Comparison of ENCODE assay signal across 1 cellular context in genomic region chr1:179365342-179366092, GRCh38.
TF ChIP-seq lines count a peak whose summit lies in the region.

A gene with protein sequence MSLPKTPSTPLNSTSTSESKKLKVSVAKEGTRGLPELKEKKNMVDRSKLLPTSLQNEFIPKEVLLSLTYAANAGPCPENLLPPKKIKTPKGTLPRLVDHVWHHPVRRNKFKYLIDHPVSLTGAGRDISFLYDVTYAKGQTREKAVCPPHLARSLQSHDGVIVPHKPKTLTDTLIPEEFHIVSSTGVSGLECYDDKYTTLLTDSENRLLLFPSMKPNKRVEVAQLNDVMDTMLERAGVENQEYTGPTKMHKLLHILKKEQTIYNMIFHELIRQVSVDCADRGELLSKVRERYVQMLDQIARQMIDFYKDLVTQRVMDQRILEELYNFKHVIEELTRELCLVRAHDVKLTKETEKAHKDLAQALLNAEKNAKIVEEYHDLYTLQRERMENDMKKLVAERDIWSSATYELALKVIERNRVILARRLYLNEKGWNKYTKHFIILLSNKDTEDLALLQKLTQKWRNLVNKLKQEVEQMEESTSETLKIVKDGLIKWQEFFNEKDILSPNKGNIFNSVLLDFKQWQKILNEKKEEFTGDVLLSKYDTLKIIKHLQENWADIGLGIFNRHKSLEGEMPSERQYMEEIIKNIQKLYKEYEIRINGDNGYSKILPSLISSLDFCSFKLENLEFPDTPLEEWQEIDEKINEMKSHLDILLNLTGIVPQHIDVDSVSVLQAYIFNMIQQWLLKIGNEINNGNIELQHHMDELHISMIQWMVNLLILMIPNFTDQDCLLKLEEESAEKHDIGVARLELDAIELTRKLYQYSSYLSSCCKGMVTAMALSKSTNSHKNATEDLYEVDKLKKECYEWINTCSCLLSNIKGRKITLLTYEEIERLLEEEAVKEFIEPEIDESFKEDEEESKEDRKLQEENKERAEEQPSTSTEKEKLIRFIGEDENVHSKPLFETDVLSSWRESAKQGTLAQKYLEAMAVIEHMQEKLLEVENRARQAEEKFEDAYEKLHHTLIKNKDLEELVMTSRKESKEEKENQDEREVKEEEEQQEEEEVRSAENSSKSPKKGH (plus strand): TSS chr1:179365971. CDS start chr1:179366510, 539 bp downstream.

TF ChIP-seq in HepG2, 621 proteins besides CTCF, POLR2A, EP300 and RAD21 (continued from another document and continues in another):
- TF ChIP-seq, protein P1, sequence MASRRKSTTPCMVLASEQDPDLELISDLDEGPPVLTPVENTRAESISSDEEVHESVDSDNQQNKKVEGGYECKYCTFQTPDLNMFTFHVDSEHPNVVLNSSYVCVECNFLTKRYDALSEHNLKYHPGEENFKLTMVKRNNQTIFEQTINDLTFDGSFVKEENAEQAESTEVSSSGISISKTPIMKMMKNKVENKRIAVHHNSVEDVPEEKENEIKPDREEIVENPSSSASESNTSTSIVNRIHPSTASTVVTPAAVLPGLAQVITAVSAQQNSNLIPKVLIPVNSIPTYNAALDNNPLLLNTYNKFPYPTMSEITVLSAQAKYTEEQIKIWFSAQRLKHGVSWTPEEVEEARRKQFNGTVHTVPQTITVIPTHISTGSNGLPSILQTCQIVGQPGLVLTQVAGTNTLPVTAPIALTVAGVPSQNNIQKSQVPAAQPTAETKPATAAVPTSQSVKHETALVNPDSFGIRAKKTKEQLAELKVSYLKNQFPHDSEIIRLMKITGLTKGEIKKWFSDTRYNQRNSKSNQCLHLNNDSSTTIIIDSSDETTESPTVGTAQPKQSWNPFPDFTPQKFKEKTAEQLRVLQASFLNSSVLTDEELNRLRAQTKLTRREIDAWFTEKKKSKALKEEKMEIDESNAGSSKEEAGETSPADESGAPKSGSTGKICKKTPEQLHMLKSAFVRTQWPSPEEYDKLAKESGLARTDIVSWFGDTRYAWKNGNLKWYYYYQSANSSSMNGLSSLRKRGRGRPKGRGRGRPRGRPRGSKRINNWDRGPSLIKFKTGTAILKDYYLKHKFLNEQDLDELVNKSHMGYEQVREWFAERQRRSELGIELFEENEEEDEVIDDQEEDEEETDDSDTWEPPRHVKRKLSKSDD (CRISPR knock-in tag; IDR thresholded peaks at IDR 0.05; ENCODE audit: low read depth) = peak; percentile 80
- TF ChIP-seq, protein P2, sequence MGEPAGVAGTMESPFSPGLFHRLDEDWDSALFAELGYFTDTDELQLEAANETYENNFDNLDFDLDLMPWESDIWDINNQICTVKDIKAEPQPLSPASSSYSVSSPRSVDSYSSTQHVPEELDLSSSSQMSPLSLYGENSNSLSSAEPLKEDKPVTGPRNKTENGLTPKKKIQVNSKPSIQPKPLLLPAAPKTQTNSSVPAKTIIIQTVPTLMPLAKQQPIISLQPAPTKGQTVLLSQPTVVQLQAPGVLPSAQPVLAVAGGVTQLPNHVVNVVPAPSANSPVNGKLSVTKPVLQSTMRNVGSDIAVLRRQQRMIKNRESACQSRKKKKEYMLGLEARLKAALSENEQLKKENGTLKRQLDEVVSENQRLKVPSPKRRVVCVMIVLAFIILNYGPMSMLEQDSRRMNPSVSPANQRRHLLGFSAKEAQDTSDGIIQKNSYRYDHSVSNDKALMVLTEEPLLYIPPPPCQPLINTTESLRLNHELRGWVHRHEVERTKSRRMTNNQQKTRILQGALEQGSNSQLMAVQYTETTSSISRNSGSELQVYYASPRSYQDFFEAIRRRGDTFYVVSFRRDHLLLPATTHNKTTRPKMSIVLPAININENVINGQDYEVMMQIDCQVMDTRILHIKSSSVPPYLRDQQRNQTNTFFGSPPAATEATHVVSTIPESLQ (CRISPR knock-in tag; conservative IDR thresholded peaks at IDR 0.05) = no peak
- TF ChIP-seq, protein P3, sequence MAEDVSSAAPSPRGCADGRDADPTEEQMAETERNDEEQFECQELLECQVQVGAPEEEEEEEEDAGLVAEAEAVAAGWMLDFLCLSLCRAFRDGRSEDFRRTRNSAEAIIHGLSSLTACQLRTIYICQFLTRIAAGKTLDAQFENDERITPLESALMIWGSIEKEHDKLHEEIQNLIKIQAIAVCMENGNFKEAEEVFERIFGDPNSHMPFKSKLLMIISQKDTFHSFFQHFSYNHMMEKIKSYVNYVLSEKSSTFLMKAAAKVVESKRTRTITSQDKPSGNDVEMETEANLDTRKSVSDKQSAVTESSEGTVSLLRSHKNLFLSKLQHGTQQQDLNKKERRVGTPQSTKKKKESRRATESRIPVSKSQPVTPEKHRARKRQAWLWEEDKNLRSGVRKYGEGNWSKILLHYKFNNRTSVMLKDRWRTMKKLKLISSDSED (CRISPR knock-in tag; IDR thresholded peaks at IDR 0.05) = no peak
- TF ChIP-seq ZSCAN25 (CRISPR knock-in tag; IDR thresholded peaks at IDR 0.05) = no peak
- 0 out of 2 replicates have a peak, but pooled peaks have one; percentile 26 for TF ChIP-seq TIGD3 (CRISPR knock-in tag; IDR thresholded peaks at IDR 0.05; ENCODE audit: borderline replicate concordance)
- TF ChIP-seq, protein P4, sequence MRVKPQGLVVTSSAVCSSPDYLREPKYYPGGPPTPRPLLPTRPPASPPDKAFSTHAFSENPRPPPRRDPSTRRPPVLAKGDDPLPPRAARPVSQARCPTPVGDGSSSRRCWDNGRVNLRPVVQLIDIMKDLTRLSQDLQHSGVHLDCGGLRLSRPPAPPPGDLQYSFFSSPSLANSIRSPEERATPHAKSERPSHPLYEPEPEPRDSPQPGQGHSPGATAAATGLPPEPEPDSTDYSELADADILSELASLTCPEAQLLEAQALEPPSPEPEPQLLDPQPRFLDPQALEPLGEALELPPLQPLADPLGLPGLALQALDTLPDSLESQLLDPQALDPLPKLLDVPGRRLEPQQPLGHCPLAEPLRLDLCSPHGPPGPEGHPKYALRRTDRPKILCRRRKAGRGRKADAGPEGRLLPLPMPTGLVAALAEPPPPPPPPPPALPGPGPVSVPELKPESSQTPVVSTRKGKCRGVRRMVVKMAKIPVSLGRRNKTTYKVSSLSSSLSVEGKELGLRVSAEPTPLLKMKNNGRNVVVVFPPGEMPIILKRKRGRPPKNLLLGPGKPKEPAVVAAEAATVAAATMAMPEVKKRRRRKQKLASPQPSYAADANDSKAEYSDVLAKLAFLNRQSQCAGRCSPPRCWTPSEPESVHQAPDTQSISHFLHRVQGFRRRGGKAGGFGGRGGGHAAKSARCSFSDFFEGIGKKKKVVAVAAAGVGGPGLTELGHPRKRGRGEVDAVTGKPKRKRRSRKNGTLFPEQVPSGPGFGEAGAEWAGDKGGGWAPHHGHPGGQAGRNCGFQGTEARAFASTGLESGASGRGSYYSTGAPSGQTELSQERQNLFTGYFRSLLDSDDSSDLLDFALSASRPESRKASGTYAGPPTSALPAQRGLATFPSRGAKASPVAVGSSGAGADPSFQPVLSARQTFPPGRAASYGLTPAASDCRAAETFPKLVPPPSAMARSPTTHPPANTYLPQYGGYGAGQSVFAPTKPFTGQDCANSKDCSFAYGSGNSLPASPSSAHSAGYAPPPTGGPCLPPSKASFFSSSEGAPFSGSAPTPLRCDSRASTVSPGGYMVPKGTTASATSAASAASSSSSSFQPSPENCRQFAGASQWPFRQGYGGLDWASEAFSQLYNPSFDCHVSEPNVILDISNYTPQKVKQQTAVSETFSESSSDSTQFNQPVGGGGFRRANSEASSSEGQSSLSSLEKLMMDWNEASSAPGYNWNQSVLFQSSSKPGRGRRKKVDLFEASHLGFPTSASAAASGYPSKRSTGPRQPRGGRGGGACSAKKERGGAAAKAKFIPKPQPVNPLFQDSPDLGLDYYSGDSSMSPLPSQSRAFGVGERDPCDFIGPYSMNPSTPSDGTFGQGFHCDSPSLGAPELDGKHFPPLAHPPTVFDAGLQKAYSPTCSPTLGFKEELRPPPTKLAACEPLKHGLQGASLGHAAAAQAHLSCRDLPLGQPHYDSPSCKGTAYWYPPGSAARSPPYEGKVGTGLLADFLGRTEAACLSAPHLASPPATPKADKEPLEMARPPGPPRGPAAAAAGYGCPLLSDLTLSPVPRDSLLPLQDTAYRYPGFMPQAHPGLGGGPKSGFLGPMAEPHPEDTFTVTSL (CRISPR knock-in tag; IDR thresholded peaks at IDR 0.05; ENCODE audit: borderline replicate concordance) = no peak
- no peak for TF ChIP-seq ZNF251 (CRISPR knock-in tag; IDR thresholded peaks at IDR 0.05)
- peak; percentile 48; the same call in 1 of the 2 replicates for TF ChIP-seq KDM5B (CRISPR knock-in tag; IDR thresholded peaks at IDR 0.05; ENCODE audit: borderline replicate concordance)
- peak; percentile 80 for TF ChIP-seq THAP11 (CRISPR knock-in tag; IDR thresholded peaks at IDR 0.05)
- no peak for TF ChIP-seq CENPX (CRISPR knock-in tag; IDR thresholded peaks at IDR 0.05)
- TF ChIP-seq HNF4A (CRISPR knock-in tag; IDR thresholded peaks at IDR 0.05) = 0 out of 2 replicates have a peak, but pooled peaks have one; percentile 10
- 0 out of 2 replicates have a peak, but pooled peaks have one; percentile 27 for TF ChIP-seq ATF7-NPFF (CRISPR knock-in tag; IDR thresholded peaks at IDR 0.05; ENCODE audit: low read depth)
- TF ChIP-seq PLRG1 (conservative IDR thresholded peaks at IDR 0.05) = no peak
- peak; percentile 55; the same call in 1 of the 2 replicates for TF ChIP-seq ZNF280B (CRISPR knock-in tag; IDR thresholded peaks at IDR 0.05; ENCODE audit: borderline replicate concordance)
- TF ChIP-seq ERF (CRISPR knock-in tag; IDR thresholded peaks at IDR 0.05) = peak; percentile 44
- peak; percentile 63; the same call in 1 of the 2 replicates for TF ChIP-seq IRF9 (CRISPR knock-in tag; IDR thresholded peaks at IDR 0.05; ENCODE audit: borderline replicate concordance)
- TF ChIP-seq, protein P5, sequence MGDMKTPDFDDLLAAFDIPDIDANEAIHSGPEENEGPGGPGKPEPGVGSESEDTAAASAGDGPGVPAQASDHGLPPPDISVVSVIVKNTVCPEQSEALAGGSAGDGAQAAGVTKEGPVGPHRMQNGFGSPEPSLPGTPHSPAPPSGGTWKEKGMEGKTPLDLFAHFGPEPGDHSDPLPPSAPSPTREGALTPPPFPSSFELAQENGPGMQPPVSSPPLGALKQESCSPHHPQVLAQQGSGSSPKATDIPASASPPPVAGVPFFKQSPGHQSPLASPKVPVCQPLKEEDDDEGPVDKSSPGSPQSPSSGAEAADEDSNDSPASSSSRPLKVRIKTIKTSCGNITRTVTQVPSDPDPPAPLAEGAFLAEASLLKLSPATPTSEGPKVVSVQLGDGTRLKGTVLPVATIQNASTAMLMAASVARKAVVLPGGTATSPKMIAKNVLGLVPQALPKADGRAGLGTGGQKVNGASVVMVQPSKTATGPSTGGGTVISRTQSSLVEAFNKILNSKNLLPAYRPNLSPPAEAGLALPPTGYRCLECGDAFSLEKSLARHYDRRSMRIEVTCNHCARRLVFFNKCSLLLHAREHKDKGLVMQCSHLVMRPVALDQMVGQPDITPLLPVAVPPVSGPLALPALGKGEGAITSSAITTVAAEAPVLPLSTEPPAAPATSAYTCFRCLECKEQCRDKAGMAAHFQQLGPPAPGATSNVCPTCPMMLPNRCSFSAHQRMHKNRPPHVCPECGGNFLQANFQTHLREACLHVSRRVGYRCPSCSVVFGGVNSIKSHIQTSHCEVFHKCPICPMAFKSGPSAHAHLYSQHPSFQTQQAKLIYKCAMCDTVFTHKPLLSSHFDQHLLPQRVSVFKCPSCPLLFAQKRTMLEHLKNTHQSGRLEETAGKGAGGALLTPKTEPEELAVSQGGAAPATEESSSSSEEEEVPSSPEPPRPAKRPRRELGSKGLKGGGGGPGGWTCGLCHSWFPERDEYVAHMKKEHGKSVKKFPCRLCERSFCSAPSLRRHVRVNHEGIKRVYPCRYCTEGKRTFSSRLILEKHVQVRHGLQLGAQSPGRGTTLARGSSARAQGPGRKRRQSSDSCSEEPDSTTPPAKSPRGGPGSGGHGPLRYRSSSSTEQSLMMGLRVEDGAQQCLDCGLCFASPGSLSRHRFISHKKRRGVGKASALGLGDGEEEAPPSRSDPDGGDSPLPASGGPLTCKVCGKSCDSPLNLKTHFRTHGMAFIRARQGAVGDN (CRISPR knock-in tag; IDR thresholded peaks at IDR 0.05) = peak; percentile 90
- TF ChIP-seq ZNF282 (IDR thresholded peaks at IDR 0.05; ENCODE audit: partially characterized antibody) = no peak
- TF ChIP-seq DMAP1 (CRISPR knock-in tag; IDR thresholded peaks at IDR 0.05) = peak; percentile 81; the same call in 1 of the 2 replicates
- TF ChIP-seq ZNF614 (CRISPR knock-in tag; IDR thresholded peaks at IDR 0.05; ENCODE audit: borderline replicate concordance) = peak; percentile 19; the same call in 1 of the 2 replicates
- peak; percentile 92 for TF ChIP-seq ELF1 (CRISPR knock-in tag; IDR thresholded peaks at IDR 0.05)
- TF ChIP-seq, protein P6, sequence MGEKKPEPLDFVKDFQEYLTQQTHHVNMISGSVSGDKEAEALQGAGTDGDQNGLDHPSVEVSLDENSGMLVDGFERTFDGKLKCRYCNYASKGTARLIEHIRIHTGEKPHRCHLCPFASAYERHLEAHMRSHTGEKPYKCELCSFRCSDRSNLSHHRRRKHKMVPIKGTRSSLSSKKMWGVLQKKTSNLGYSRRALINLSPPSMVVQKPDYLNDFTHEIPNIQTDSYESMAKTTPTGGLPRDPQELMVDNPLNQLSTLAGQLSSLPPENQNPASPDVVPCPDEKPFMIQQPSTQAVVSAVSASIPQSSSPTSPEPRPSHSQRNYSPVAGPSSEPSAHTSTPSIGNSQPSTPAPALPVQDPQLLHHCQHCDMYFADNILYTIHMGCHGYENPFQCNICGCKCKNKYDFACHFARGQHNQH (CRISPR knock-in tag; IDR thresholded peaks at IDR 0.05) = 0 out of 2 replicates have a peak, but pooled peaks have one; percentile 20
- TF ChIP-seq PTBP1 (IDR thresholded peaks at IDR 0.05; ENCODE audit: low read depth, low read length, poor library complexity, severe bottlenecking) = peak; percentile 49
- TF ChIP-seq RXRA (CRISPR knock-in tag; IDR thresholded peaks at IDR 0.05) = peak; percentile 51
- TF ChIP-seq HES4 (CRISPR knock-in tag; IDR thresholded peaks at IDR 0.05; ENCODE audit: borderline replicate concordance) = no peak
- no peak for TF ChIP-seq GATA4 (IDR thresholded peaks at IDR 0.05; ENCODE audit: borderline replicate concordance, low read depth)
- TF ChIP-seq MAFK (conservative IDR thresholded peaks at IDR 0.05 in 1 of 2, IDR thresholded peaks at IDR 0.05 in 1 of 2; ENCODE audit: low read length in 2 of 2) = no peak
